In the genomic region with DNA sequence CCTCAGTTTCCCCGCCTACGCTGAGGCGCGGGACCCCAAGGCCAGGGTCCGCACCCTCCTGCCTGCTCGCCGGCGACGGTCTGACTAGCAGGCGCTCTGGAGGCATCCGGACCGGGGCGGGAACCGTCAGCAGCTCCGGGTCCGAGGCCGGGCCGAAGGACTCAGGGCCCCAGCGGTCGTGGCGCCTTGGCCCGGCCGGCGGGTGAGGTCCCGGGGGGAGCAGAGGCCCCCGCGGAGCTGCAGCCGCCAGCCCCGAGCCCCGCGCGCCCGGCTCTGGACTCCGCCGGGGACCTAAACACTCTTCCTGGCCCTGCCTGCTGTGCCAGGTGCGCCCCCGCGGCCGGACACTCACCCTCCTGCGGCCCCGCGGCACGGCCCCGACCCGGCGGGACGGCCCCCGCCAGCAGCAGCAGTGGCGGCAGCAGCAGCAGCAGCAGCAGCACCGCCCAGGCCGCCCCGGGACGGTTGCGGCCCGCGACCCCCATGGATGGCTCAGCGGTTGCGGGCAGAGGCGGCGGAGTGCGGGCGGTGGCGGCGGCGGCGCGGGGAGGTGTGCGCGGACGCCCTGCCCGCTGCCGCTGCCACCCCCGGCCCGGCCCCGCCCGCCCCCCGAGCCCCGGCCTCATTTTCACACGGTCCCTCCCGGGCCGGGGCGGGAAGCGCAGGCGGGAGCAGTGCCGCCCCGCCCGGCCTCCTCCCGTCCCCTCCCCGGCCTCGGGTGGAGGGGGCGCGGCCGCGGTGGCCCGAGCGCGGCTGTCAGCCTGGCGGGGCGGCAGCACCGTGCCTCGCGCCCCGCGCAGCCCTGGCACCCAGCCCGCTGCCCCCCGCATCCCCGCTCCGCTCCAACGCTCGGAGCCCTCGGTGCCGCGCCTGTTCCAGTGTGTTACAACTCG, we compare ENCODE assay signal across 8 cellular contexts. TPM values are rescaled to one million over a fixed set of nuclear protein-coding genes. Genes with fewer than 3 reads are reported as not detected.
DNase-seq lines count a peak whose midpoint lies in the region; ATAC-seq and TF ChIP-seq lines count a peak whose summit lies in the region.

Gene SCUBE2 (minus strand): TSS at position 556 of the 893 bp plus-strand sequence. CDS start 71 bp downstream, at position 485.

- no peaks in the 10 kb centered on the region for H3K36me3 Mint-ChIP-seq in endodermal cell (ENCODE audit: low read depth)
- H3K36me3 Mint-ChIP-seq in naive thymus-derived CD4-positive, alpha-beta T cell, result peaks cover 0 to 4% (median 3%) of the 10 kb centered on the region in 5 donors

- peak; percentile 33 for ATAC-seq in naive thymus-derived CD4-positive, alpha-beta T cell
- ATAC-seq in GM18870 (IDR thresholded peaks at IDR 0.05; ENCODE audit: unreplicated experiment) (no peak), HG02588 (IDR thresholded peaks at IDR 0.05; ENCODE audit: unreplicated experiment) (no peak)

- POLR2A ChIA-PET in AG04450 (lab: Yijun Ruan, JAX), result no interaction called here
- POLR2A ChIA-PET in naive thymus-derived CD4-positive, alpha-beta T cell (lab: Charles Lee), result no interaction called here

- peak within 1 kb of the TSS; percentile 51 for H3K4me3 Mint-ChIP-seq in endodermal cell
- H3K4me3 Mint-ChIP-seq in naive thymus-derived CD4-positive, alpha-beta T cell, result peak within 1 kb of the TSS; percentile 16 to 78 (median 58)

- H3K9ac ChIP-seq in HUES64 (ENCODE audit: low read depth, low read length), result peak within 1 kb of the TSS; percentile 27; the same call in 1 of the 2 replicates
- no peak within 1 kb of the TSS for H3K9ac ChIP-seq in endodermal cell (ENCODE audit: extremely low read depth, low read length, poor library complexity, severe bottlenecking)

- no peaks in the 10 kb centered on the region for H3K9me3 Mint-ChIP-seq in endodermal cell
- no peaks in the 10 kb centered on the region for H3K9me3 Mint-ChIP-seq in naive thymus-derived CD4-positive, alpha-beta T cell

- DNase-seq in AG04450 (ENCODE audit: low read depth, low spot score), result no peak
- DNase-seq in endodermal cell, result peak; percentile 74
- DNase-seq in naive thymus-derived CD4-positive, alpha-beta T cell, result no peak
- no peak for DNase-seq in hippocampal formation (lab: John Stamatoyannopoulos, UW)
- no peak for DNase-seq in GM19238 (ENCODE audit: insufficient read length, low spot score)

- peaks cover 5% of the 10 kb centered on the region for H3K4me1 Mint-ChIP-seq in endodermal cell
- H3K4me1 Mint-ChIP-seq in naive thymus-derived CD4-positive, alpha-beta T cell, result peaks cover 0 to 16% (median 9%) of the 10 kb centered on the region in 7 donors

- peak within 1 kb of the TSS; percentile 49 for H3K4me3 ChIP-seq in AG04450 (ENCODE audit: low read depth, low read length)
- H3K4me3 ChIP-seq in HUES64 (ENCODE audit: low read length), result peak within 1 kb of the TSS; percentile 51
- peak within 1 kb of the TSS; percentile 66 for H3K4me3 ChIP-seq in endodermal cell (ENCODE audit: low read length)
- H3K4me3 ChIP-seq in naive thymus-derived CD4-positive, alpha-beta T cell (ENCODE audit: low read length), result no peak within 1 kb of the TSS

- peaks cover 61% of the 10 kb centered on the region for H3K27me3 Mint-ChIP-seq in endodermal cell (ENCODE audit: insufficient read depth)
- H3K27me3 Mint-ChIP-seq in naive thymus-derived CD4-positive, alpha-beta T cell, result peaks cover 58 to 72% (median 68%) of the 10 kb centered on the region in 5 donors

- H3K27ac ChIP-seq in AG04450 (ENCODE audit: low read depth, low read length) (no peak within 1 kb of the TSS), HUES64 (ENCODE audit: low read depth, low read length) (no peak within 1 kb of the TSS), endodermal cell (ENCODE audit: low read depth, low read length) (no peak within 1 kb of the TSS)
- no peak within 1 kb of the TSS for H3K27ac ChIP-seq in naive thymus-derived CD4-positive, alpha-beta T cell (ENCODE audit: low read depth, low read length)

- no peaks in the 10 kb centered on the region for H3K36me3 ChIP-seq in HUES64 (ENCODE audit: insufficient read depth, low read length)
- no peaks in the 10 kb centered on the region for H3K36me3 ChIP-seq in endodermal cell (ENCODE audit: control insufficient read depth, insufficient read depth, low read length)
- H3K36me3 ChIP-seq in naive thymus-derived CD4-positive, alpha-beta T cell (ENCODE audit: control insufficient read depth in 2 of 3, insufficient read depth in 3 of 3, low read length in 3 of 3), result no peaks in the 10 kb centered on the region

- no peaks in the 10 kb centered on the region; the same call in 1 of the 2 replicates for H3K9me3 ChIP-seq in AG04450 (ENCODE audit: control insufficient read depth, insufficient read depth, low read length)
- H3K9me3 ChIP-seq in HUES64 (ENCODE audit: insufficient read depth, low read depth, low read length), result no peaks in the 10 kb centered on the region
- no peaks in the 10 kb centered on the region for H3K9me3 ChIP-seq in endodermal cell (ENCODE audit: control insufficient read depth, low read length)
- no peaks in the 10 kb centered on the region for H3K9me3 ChIP-seq in naive thymus-derived CD4-positive, alpha-beta T cell (ENCODE audit: control insufficient read depth in 2 of 3, low read length in 3 of 3)

- intact Hi-C loops in naive thymus-derived CD4-positive, alpha-beta T cell (cut with micrococcal nuclease), result loop anchor here in 1 of 2 donors (5.0 kb wide), 1 partner anchor 46 kb away; no protein-coding TSS in a partner anchor

- WGBS in HUES64, result 2% methylated on average over 110 of the region's 114 CpGs
- 3 to 5% methylated on average over 24 to 114 of the region's 114 CpGs for WGBS in endodermal cell (ENCODE audit: insufficient coverage in 1 of 2, insufficient read length in 1 of 2), 2 experiments

- H3K27me3 ChIP-seq in AG04450 (ENCODE audit: control insufficient read depth, insufficient read depth, low read length), result peaks cover 11% of the 10 kb centered on the region
- peaks cover 47% of the 10 kb centered on the region for H3K27me3 ChIP-seq in HUES64 (ENCODE audit: insufficient read depth, low read length)
- H3K27me3 ChIP-seq in endodermal cell (ENCODE audit: control insufficient read depth, insufficient read depth, low read length, poor library complexity, severe bottlenecking), result peaks cover 54% of the 10 kb centered on the region
- peaks cover 0 to 9% of the 10 kb centered on the region in 2 donors for H3K27me3 ChIP-seq in naive thymus-derived CD4-positive, alpha-beta T cell (ENCODE audit: control insufficient read depth in 2 of 2, insufficient read depth in 2 of 2, low read length in 2 of 2)

- CTCF ChIA-PET in AG04450 (lab: Charles Lee), result interaction anchor here (0.7 to 2.4 kb wide), 3 partner anchors 19 to 76 kb away, joined by 4 to 10 read pairs (median 7); no protein-coding TSS in a partner anchor
- CTCF ChIA-PET in naive thymus-derived CD4-positive, alpha-beta T cell (lab: Charles Lee), result no interaction called here

- H3K4me1 ChIP-seq in HUES64 (ENCODE audit: insufficient read depth, low read length) (peaks cover 7% of the 10 kb centered on the region; the same call in 1 of the 2 replicates), endodermal cell (ENCODE audit: control insufficient read depth, insufficient read depth, low read length) (no peaks in the 10 kb centered on the region)
- no peaks in the 10 kb centered on the region for H3K4me1 ChIP-seq in naive thymus-derived CD4-positive, alpha-beta T cell (ENCODE audit: control insufficient read depth in 2 of 2, insufficient read depth in 2 of 2, low read length in 2 of 2)

- TF ChIP-seq CTCF in AG04450 (IDR thresholded peaks at IDR 0.05; ENCODE audit: low read depth, low read length), result no peak
- no peak for TF ChIP-seq CTCF in endodermal cell (conservative IDR thresholded peaks at IDR 0.05)

- H3K27ac Mint-ChIP-seq in endodermal cell, result no peak within 1 kb of the TSS
- H3K27ac Mint-ChIP-seq in naive thymus-derived CD4-positive, alpha-beta T cell, result no peak within 1 kb of the TSS

RNA-seq across cellular contexts. Expression of gene SCUBE2, which starts in this region (rescaled TPM):
- 0.91 and 1.3 TPM in 2 replicates for polyA plus RNA-seq in AG04450 (2011; rRNA removed)
- 1.3 and 2.7 TPM in 2 replicates for polyA minus RNA-seq in AG04450 (2011; rRNA and poly(A)+ RNA removed)
- 0.45 TPM for polyA plus RNA-seq in HUES64 (2013, experiment 1 of 2)
- polyA plus RNA-seq in HUES64 (2013, experiment 2 of 2), result 2.5 TPM
- total RNA-seq in endodermal cell, result 1 to 10 TPM; 1.5 to 2.0 TPM
- 12.1 TPM for polyA plus RNA-seq in endodermal cell (2013, experiment 1 of 2)
- polyA plus RNA-seq in endodermal cell (2013, experiment 2 of 2), result 8.9 TPM
- under 1 TPM in 3 of 5 experiments, not detected in 2; 0.45 to 0.92 (median 0.54) TPM for total RNA-seq in naive thymus-derived CD4-positive, alpha-beta T cell
- not detected for polyA plus RNA-seq in naive thymus-derived CD4-positive, alpha-beta T cell

Comparison
In these comparisons a context has a peak if more than half of its experiments do, and no peak if none do; other contexts are left out.
1. Peak in ATAC-seq in naive thymus-derived CD4-positive, alpha-beta T cell; RNA of the gene not detected or under 1 TPM.